Comparison of ENCODE assay signal across 9 cellular contexts in the genomic region with DNA sequence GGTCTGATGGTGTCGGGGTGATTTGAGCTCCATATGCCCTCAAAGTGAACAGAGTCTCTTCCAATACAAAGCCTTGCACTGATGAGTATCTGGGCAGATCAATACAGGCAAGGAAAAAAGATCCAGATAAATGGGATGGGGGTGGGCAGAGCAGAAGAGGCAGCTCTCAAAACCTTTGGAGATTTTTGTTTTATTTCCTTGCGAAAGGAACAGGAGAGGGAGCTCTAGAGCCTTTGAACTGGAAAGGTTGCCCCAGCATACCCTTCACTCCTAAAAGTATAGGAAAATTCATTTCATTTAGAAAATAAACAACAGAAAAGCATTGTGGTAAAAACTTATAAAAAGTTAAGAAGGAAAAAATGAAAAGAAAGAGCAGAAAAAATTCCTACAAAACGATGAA. TPM values are rescaled to one million over a fixed set of nuclear protein-coding genes. Genes with fewer than 3 reads are reported as not detected.
DNase-seq lines count a peak whose midpoint lies in the region; ATAC-seq and TF ChIP-seq lines count a peak whose summit lies in the region.
"Had no signal": no experiment of that assay in that cellular context is flagged by ENCODE, and none has a peak within 500 bp of the region (broad histone marks: within the 10 kb centered on the region; RNA-seq: fewer than 3 reads in every experiment).

No MANE protein-coding gene starts in this region.

- H3K79me2 ChIP-seq in smooth muscle cell (ENCODE audit: low read depth), result no peaks in the 10 kb centered on the region

- ATAC-seq in GM19467 (IDR thresholded peaks at IDR 0.05; ENCODE audit: unreplicated experiment), result no peak

- H3K4me2 ChIP-seq in smooth muscle cell, result no peak overlapping the region

- no peaks in the 10 kb centered on the region for H3K9me3 Mint-ChIP-seq in activated naive CD8-positive, alpha-beta T cell treated with anti-CD3 and anti-CD28 coated beads for 36 hours
- H3K9me3 Mint-ChIP-seq: activated T-helper 2 cell treated with anti-CD3 and anti-CD28 coated beads, Interferon-gamma antibody, Interleukin-2, Interleukin-4, amounts not matched to agents 10 μg/mL and 5 μg/mL and 100 μg/mL, durations not matched to agents 14 hours and 24 hours and 36 hours had no signal

- peak; percentile 52 for TF ChIP-seq CTCF in smooth muscle cell (IDR thresholded peaks at IDR 0.05; ENCODE audit: borderline replicate concordance, insufficient read depth, poor library complexity, severe bottlenecking)

- H4K20me1 ChIP-seq in smooth muscle cell (ENCODE audit: low read depth), result no peaks in the 10 kb centered on the region

- H3K36me3 ChIP-seq in smooth muscle cell (ENCODE audit: low read depth), result no peaks in the 10 kb centered on the region

- H2AFZ ChIP-seq in smooth muscle cell (ENCODE audit: low read depth), result no peak overlapping the region

- H3K27me3 Mint-ChIP-seq in activated naive CD8-positive, alpha-beta T cell treated with anti-CD3 and anti-CD28 coated beads for 36 hours, result peaks cover 15% of the 10 kb centered on the region

- 30% methylated on average over 3 of the region's 3 CpGs for WGBS in smooth muscle cell (ENCODE audit: low lambda C conversion rate)

- H3K4me3 Mint-ChIP-seq in activated naive CD8-positive, alpha-beta T cell treated with anti-CD3 and anti-CD28 coated beads for 36 hours, result no peak overlapping the region

- no peaks in the 10 kb centered on the region for H3K9me3 ChIP-seq in smooth muscle cell (replicated peaks; ENCODE audit: low read depth)

- no peak overlapping the region for H3K4me3 ChIP-seq in smooth muscle cell

- H3K4me1 Mint-ChIP-seq in activated naive CD8-positive, alpha-beta T cell treated with anti-CD3 and anti-CD28 coated beads for 36 hours, result no peaks in the 10 kb centered on the region

- peaks cover 34% of the 10 kb centered on the region for H3K27me3 ChIP-seq in smooth muscle cell (ENCODE audit: low read depth)

- DNase-seq in SIG-M5 treated with dmso at 0.1 percent for 504 hours (lab: John Stamatoyannopoulos, UW; ENCODE audit: unreplicated experiment), result peak; percentile 11
- DNase-seq in SIG-M5 (lab: John Stamatoyannopoulos, UW), result no peak
- DNase-seq in NCI-H345 treated with DMSO at 0.1 percent for 48 hours (lab: John Stamatoyannopoulos, UW; ENCODE audit: unreplicated experiment), result peak; percentile 13
- peak; percentile 54 for DNase-seq in dermis blood vessel endothelial cell
- DNase-seq in smooth muscle cell (lab: John Stamatoyannopoulos, UW; ENCODE audit: unreplicated experiment), result no peak
- no peak for DNase-seq in effector CD4-positive, alpha-beta T cell
- DNase-seq in activated naive CD8-positive, alpha-beta T cell treated with anti-CD3 and anti-CD28 coated beads for 36 hours, result no peak

- H3K9ac ChIP-seq in smooth muscle cell (ENCODE audit: low read depth), result no peak overlapping the region

- no peak overlapping the region for H3K27ac ChIP-seq in smooth muscle cell (ENCODE audit: low read depth)

- no peaks in the 10 kb centered on the region for H3F3A ChIP-seq in smooth muscle cell (ENCODE audit: low read depth)

- H3K27ac Mint-ChIP-seq in activated naive CD8-positive, alpha-beta T cell treated with anti-CD3 and anti-CD28 coated beads for 36 hours, result no peak overlapping the region
- H3K27ac Mint-ChIP-seq: activated T-helper 2 cell treated with anti-CD3 and anti-CD28 coated beads, Interferon-gamma antibody, Interleukin-2, Interleukin-4, amounts not matched to agents 10 μg/mL and 5 μg/mL and 100 μg/mL, durations not matched to agents 14 hours and 24 hours and 36 hours had no signal

- no peaks in the 10 kb centered on the region for H3K36me3 Mint-ChIP-seq in activated naive CD8-positive, alpha-beta T cell treated with anti-CD3 and anti-CD28 coated beads for 36 hours

- H3K4me1 ChIP-seq in smooth muscle cell (ENCODE audit: low read depth), result peaks cover 13% of the 10 kb centered on the region

RNA-seq across cellular contexts. Expression of a gene that starts 31.4 kb away (rescaled TPM):
- total RNA-seq in dermis blood vessel endothelial cell, result not detected in 2 replicates
- not detected in 2 replicates for total RNA-seq in smooth muscle cell
- polyA plus RNA-seq in smooth muscle cell, result not detected in 2 replicates
- total RNA-seq in activated naive CD8-positive, alpha-beta T cell treated with anti-CD3 and anti-CD28 coated beads for 36 hours, result not detected
- total RNA-seq: activated T-helper 2 cell treated with anti-CD3 and anti-CD28 coated beads, Interferon-gamma antibody, Interleukin-2, Interleukin-4, amounts not matched to agents 10 μg/mL and 5 μg/mL and 100 μg/mL, durations not matched to agents 14 hours and 24 hours and 36 hours had no signal

Comparison
In these comparisons a context has a peak if more than half of its experiments do, and no peak if none do; other contexts are left out.
1. DNase-seq: peak in SIG-M5 treated with dmso at 0.1 percent for 504 hours (single experiment), NCI-H345 treated with DMSO at 0.1 percent for 48 hours (single experiment) and dermis blood vessel endothelial cell (single experiment); none in SIG-M5 (single experiment), smooth muscle cell (single experiment), effector CD4-positive, alpha-beta T cell (single experiment) and activated naive CD8-positive, alpha-beta T cell treated with anti-CD3 and anti-CD28 coated beads for 36 hours (single experiment).